Comparison of ENCODE assay signal across 1 cellular context in genomic region chr13:23987331-23987730, GRCh38.
TF ChIP-seq lines count a peak whose summit lies in the region.

No MANE protein-coding gene starts in this region.

TF ChIP-seq in IMR-90, 13 proteins besides CTCF, POLR2A, EP300 and RAD21:
- TF ChIP-seq MAFK (IDR thresholded peaks at IDR 0.05; ENCODE audit: low read depth, low read length) (no peak), USF2 (IDR thresholded peaks at IDR 0.05; ENCODE audit: low read depth, low read length) (no peak), MXI1 (IDR thresholded peaks at IDR 0.05; ENCODE audit: borderline replicate concordance, low read depth, low read length) (no peak), MAZ (IDR thresholded peaks at IDR 0.05; ENCODE audit: borderline replicate concordance, low read depth, low read length) (no peak), CEBPB (IDR thresholded peaks at IDR 0.05; ENCODE audit: low read depth, low read length) (peak; percentile 83), BHLHE40 (IDR thresholded peaks at IDR 0.05; ENCODE audit: low read depth, low read length) (no peak), RFX5 (IDR thresholded peaks at IDR 0.05; ENCODE audit: low read depth, low read length) (no peak), NFE2L2 (IDR thresholded peaks at IDR 0.05; ENCODE audit: low read depth, low read length) (no peak)
